In the genomic region with DNA sequence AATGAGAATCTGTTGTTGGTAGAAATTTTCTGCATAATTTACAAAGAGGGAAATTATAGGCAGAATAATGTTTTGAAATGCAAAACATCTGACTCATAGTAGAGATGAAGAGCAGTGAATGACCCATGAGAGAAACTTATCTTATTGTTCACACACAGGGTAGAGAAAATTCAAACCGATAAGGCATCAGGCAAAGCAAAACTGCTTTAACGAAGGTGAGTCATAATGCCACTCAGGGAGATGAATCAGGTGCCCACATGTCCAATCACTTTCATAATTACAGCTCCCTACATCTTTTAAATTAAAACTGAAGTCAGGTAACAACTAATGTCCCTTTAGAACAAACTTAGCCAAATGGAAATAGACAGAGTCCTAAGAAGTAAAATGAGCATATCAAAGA, we compare ENCODE assay signal across 1 cellular context.
TF ChIP-seq lines count a peak whose summit lies in the region.

No MANE protein-coding gene starts in this region.

TF ChIP-seq in SK-N-SH treated with all-trans-retinoic acid at 6 μM for 48 hours, 23 proteins besides CTCF, POLR2A, EP300 and RAD21 (continued from another document):
- TF ChIP-seq, protein P1, sequence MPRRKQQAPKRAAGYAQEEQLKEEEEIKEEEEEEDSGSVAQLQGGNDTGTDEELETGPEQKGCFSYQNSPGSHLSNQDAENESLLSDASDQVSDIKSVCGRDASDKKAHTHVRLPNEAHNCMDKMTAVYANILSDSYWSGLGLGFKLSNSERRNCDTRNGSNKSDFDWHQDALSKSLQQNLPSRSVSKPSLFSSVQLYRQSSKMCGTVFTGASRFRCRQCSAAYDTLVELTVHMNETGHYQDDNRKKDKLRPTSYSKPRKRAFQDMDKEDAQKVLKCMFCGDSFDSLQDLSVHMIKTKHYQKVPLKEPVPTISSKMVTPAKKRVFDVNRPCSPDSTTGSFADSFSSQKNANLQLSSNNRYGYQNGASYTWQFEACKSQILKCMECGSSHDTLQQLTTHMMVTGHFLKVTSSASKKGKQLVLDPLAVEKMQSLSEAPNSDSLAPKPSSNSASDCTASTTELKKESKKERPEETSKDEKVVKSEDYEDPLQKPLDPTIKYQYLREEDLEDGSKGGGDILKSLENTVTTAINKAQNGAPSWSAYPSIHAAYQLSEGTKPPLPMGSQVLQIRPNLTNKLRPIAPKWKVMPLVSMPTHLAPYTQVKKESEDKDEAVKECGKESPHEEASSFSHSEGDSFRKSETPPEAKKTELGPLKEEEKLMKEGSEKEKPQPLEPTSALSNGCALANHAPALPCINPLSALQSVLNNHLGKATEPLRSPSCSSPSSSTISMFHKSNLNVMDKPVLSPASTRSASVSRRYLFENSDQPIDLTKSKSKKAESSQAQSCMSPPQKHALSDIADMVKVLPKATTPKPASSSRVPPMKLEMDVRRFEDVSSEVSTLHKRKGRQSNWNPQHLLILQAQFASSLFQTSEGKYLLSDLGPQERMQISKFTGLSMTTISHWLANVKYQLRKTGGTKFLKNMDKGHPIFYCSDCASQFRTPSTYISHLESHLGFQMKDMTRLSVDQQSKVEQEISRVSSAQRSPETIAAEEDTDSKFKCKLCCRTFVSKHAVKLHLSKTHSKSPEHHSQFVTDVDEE (CRISPR knock-in tag; IDR thresholded peaks at IDR 0.05): no peak
- no peak for TF ChIP-seq ARNTL (CRISPR knock-in tag; IDR thresholded peaks at IDR 0.05; ENCODE audit: borderline replicate concordance, low read depth)
- no peak for TF ChIP-seq CSDC2 (CRISPR knock-in tag; IDR thresholded peaks at IDR 0.05)
- no peak for TF ChIP-seq ZNF8 (CRISPR knock-in tag; IDR thresholded peaks at IDR 0.05)
- no peak for TF ChIP-seq PPARA (CRISPR knock-in tag; IDR thresholded peaks at IDR 0.05; ENCODE audit: borderline replicate concordance)
- no peak for TF ChIP-seq OSR1 (CRISPR knock-in tag; IDR thresholded peaks at IDR 0.05)
- TF ChIP-seq ZNF70 (CRISPR knock-in tag; IDR thresholded peaks at IDR 0.05): no peak
- TF ChIP-seq, protein P2, sequence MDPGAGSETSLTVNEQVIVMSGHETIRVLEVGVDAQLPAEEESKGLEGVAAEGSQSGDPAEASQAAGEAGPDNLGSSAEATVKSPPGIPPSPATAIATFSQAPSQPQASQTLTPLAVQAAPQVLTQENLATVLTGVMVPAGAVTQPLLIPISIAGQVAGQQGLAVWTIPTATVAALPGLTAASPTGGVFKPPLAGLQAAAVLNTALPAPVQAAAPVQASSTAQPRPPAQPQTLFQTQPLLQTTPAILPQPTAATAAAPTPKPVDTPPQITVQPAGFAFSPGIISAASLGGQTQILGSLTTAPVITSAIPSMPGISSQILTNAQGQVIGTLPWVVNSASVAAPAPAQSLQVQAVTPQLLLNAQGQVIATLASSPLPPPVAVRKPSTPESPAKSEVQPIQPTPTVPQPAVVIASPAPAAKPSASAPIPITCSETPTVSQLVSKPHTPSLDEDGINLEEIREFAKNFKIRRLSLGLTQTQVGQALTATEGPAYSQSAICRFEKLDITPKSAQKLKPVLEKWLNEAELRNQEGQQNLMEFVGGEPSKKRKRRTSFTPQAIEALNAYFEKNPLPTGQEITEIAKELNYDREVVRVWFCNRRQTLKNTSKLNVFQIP (CRISPR knock-in tag; IDR thresholded peaks at IDR 0.05; ENCODE audit: borderline replicate concordance, low read depth): no peak
